19 cellular contexts compared by ENCODE assay signal in genomic region chr1:85596947-85597346, GRCh38. TPM values are rescaled to one million over a fixed set of nuclear protein-coding genes. Genes with fewer than 3 reads are reported as not detected.
DNase-seq lines count a peak whose midpoint lies in the region; ATAC-seq, FAIRE-seq and TF ChIP-seq lines count a peak whose summit lies in the region.
"Had no signal": no experiment of that assay in that cellular context is flagged by ENCODE, and none has a peak within 500 bp of the region (broad histone marks: within the 10 kb centered on the region; RNA-seq: fewer than 3 reads in every experiment).

No MANE protein-coding gene starts in this region.

- DNase-seq in ELR (ENCODE audit: low read depth) (peak; percentile 30), WTC11 (ENCODE audit: low spot score) (no peak), endothelial cell of umbilical vein (ENCODE audit: low read depth, low spot score) (no peak), NCI-H82 treated with DMSO at 0.1 percent for 48 hours (lab: John Stamatoyannopoulos, UW; ENCODE audit: unreplicated experiment) (no peak), A172 (ENCODE audit: low spot score) (no peak), spleen (no peak)
- DNase-seq: CD8-positive, alpha-beta T cell; COR-L47; DMS153; DMS79 treated with DMSO at 0.1 percent for 48 hours; GF-D8; H7 had no signal

- H3K4me3 Mint-ChIP-seq in WTC11, result no peak overlapping the region
- H3K4me3 Mint-ChIP-seq: B cell; CD14-positive monocyte; CD8-positive, alpha-beta T cell had no signal

- intact Hi-C loops in endothelial cell of umbilical vein (cut with micrococcal nuclease) (no loop called here), spleen (cut with DNase I; ENCODE audit: low total_unique reads) (no loop called here)

- H3K27me3 Mint-ChIP-seq in WTC11 (ENCODE audit: low read depth), result peaks cover 4% of the 10 kb centered on the region; the same call in 1 of the 2 replicates

- H3K36me3 ChIP-seq in endothelial cell of umbilical vein (ENCODE audit: control insufficient read depth in 2 of 2, extremely low read depth in 1 of 2, insufficient read depth in 2 of 2, low read length in 2 of 2) (no peaks in the 10 kb centered on the region), spleen (no peaks in the 10 kb centered on the region)

- no TSS peak for BruUV-seq in endothelial cell of umbilical vein (replicated peaks; lab: Mats Ljungman, UMichigan)

- H3K9ac ChIP-seq in endothelial cell of umbilical vein (replicated peaks; ENCODE audit: extremely low read depth, insufficient read depth, low read length), result no peak overlapping the region

- POLR2A ChIA-PET in WTC11 (lab: Charles Lee) (interaction anchor here (0.7 kb wide), 1 partner anchor 8 kb away, joined by 5 read pairs; no protein-coding TSS in a partner anchor), endothelial cell of umbilical vein (lab: Charles Lee) (interaction anchor here (0.7 kb wide), 1 partner anchor 12 kb away, joined by 3 read pairs; no protein-coding TSS in a partner anchor)

- no peaks in the 10 kb centered on the region for H3K9me1 ChIP-seq in endothelial cell of umbilical vein (replicated peaks; ENCODE audit: control insufficient read depth, extremely low read depth, insufficient read depth, low read length)

- FAIRE-seq in endothelial cell of umbilical vein (lab: Jason Lieb, UNC), result peak; percentile 52
- FAIRE-seq: A204.1, D721Med, GM19239, HepG2 had no signal

- CTCF ChIA-PET in WTC11 (lab: Charles Lee), result interaction anchor here (0.8 to 1.8 kb wide), 3 partner anchors 16 to 96 kb away, joined by 3 to 5 read pairs (median 4); no protein-coding TSS in a partner anchor
- CTCF ChIA-PET in endothelial cell of umbilical vein (lab: Charles Lee), result interaction anchor here (1.3 to 1.5 kb wide), 2 partner anchors 10 to 96 kb away, joined by 3 to 9 read pairs; no protein-coding TSS in a partner anchor

- H3K4me1 ChIP-seq in endothelial cell of umbilical vein (ENCODE audit: control insufficient read depth, extremely low read depth, insufficient read depth, low read length), result no peaks in the 10 kb centered on the region
- H3K4me1 ChIP-seq in spleen, result no peaks in the 10 kb centered on the region

- H3K4me1 Mint-ChIP-seq in WTC11, result peaks cover 29% of the 10 kb centered on the region
- H3K4me1 Mint-ChIP-seq: B cell, CD14-positive monocyte had no signal

- no peaks in the 10 kb centered on the region for H4K20me1 ChIP-seq in endothelial cell of umbilical vein (replicated peaks; ENCODE audit: control insufficient read depth, extremely low read depth, insufficient read depth, low read length)

- dilution Hi-C loops in endothelial cell of umbilical vein (cut with MboI; ENCODE audit: extremely low pct_ligation_motif_present, low sequenced_read_pairs), result no loop called here

- H3K27ac Mint-ChIP-seq in WTC11, result no peak overlapping the region
- H3K27ac Mint-ChIP-seq: B cell; CD14-positive monocyte; CD8-positive, alpha-beta T cell had no signal

- H3K9me3 Mint-ChIP-seq in WTC11, result peaks cover 39% of the 10 kb centered on the region

- peak; percentile 43 for ATAC-seq in WTC11
- ATAC-seq in HG03432 (IDR thresholded peaks at IDR 0.05; ENCODE audit: unreplicated experiment), result no peak
- ATAC-seq: CD8-positive, alpha-beta T cell; HepG2 had no signal

- TF ChIP-seq CTCF in WTC11 (IDR thresholded peaks at IDR 0.05) (no peak), endothelial cell of umbilical vein (IDR thresholded peaks at IDR 0.05; ENCODE audit: extremely low read depth in 1 of 2, insufficient read depth in 1 of 2, low read depth in 1 of 2, low read length in 2 of 2) (no peak), spleen (IDR thresholded peaks at IDR 0.05 in 8 of 11, conservative IDR thresholded peaks at IDR 0.05 in 3 of 11) (no peak)

- peaks cover 17% of the 10 kb centered on the region for H3K36me3 Mint-ChIP-seq in WTC11
- H3K36me3 Mint-ChIP-seq: CD14-positive monocyte; CD8-positive, alpha-beta T cell had no signal

- no peak overlapping the region for H3K4me2 ChIP-seq in endothelial cell of umbilical vein (ENCODE audit: insufficient read depth, low read length)

- 60 to 84% (median 69%) methylated on average over 4 of the region's 4 CpGs for WGBS in spleen, 5 donors

- TF ChIP-seq POLR2A in endothelial cell of umbilical vein (IDR thresholded peaks at IDR 0.05; ENCODE audit: low read depth, low read length) (no peak), spleen (IDR thresholded peaks at IDR 0.05) (no peak)

- no peak overlapping the region for H2AFZ ChIP-seq in endothelial cell of umbilical vein (ENCODE audit: low read depth, low read length)

- H3K79me2 ChIP-seq in endothelial cell of umbilical vein (ENCODE audit: control insufficient read depth, insufficient read depth, low read length), result no peaks in the 10 kb centered on the region

- no peak overlapping the region for H3K27ac ChIP-seq in endothelial cell of umbilical vein (ENCODE audit: insufficient read depth, low read depth, low read length)
- H3K27ac ChIP-seq in spleen, result no peak overlapping the region

- H3K9me3 ChIP-seq in endothelial cell of umbilical vein (replicated peaks; ENCODE audit: control insufficient read depth, insufficient read depth, low read length), result no peaks in the 10 kb centered on the region
- H3K9me3 ChIP-seq in spleen, result peaks cover 0 to 15% (median 9%) of the 10 kb centered on the region in 8 donors

- H3K27me3 ChIP-seq in endothelial cell of umbilical vein (ENCODE audit: control insufficient read depth in 2 of 2, insufficient read depth in 2 of 2, low read length in 2 of 2) (no peaks in the 10 kb centered on the region), spleen (replicated peaks in 1 of 7) (no peaks in the 10 kb centered on the region)

- H3K4me3 ChIP-seq in endothelial cell of umbilical vein (replicated peaks in 1 of 3; ENCODE audit: insufficient read depth in 1 of 3, low read depth in 1 of 3, low read length in 3 of 3) (no peak overlapping the region), spleen (no peak overlapping the region)

TF ChIP-seq in WTC11, 78 proteins besides CTCF, POLR2A, EP300 and RAD21:
- TF ChIP-seq KAT7 (CRISPR knock-in tag; IDR thresholded peaks at IDR 0.05; ENCODE audit: borderline replicate concordance), result no peak

TF ChIP-seq in endothelial cell of umbilical vein, 7 proteins besides CTCF, POLR2A, EP300 and RAD21:
- peak; percentile 7 for TF ChIP-seq FOS (IDR thresholded peaks at IDR 0.05; ENCODE audit: borderline replicate concordance, insufficient read depth, low read length)
- no peak for TF ChIP-seq MAX (IDR thresholded peaks at IDR 0.05; ENCODE audit: insufficient read depth, insufficient read length)
TF ChIP-seq in endothelial cell of umbilical vein: peak in this region for 1.

RNA-seq across cellular contexts. Expression of gene CCN1, which starts 16.4 kb away (rescaled TPM):
- 64.1 to 91.0 TPM (median 89.9 TPM) in 3 replicates for total RNA-seq in WTC11 (2021)
- 899 and 1,036 TPM in 2 replicates for total RNA-seq in endothelial cell of umbilical vein
- 462 and 516 TPM in 2 replicates for polyA plus RNA-seq in endothelial cell of umbilical vein
- 1,025 and 1,084 TPM in 2 replicates for polyA plus RNA-seq in endothelial cell of umbilical vein (2011; cell fraction: cytosol; rRNA removed)
- 1,068 and 1,375 TPM in 2 replicates for polyA plus RNA-seq in endothelial cell of umbilical vein (2011; cell fraction: nucleus; rRNA removed)
- 928 and 992 TPM in 2 replicates for polyA plus RNA-seq in endothelial cell of umbilical vein (2012)
- polyA minus RNA-seq in endothelial cell of umbilical vein, result 488 and 545 TPM in 2 replicates
- polyA minus RNA-seq in endothelial cell of umbilical vein (2011; cell fraction: cytosol; rRNA and poly(A)+ RNA removed), result 28.7 TPM
- polyA minus RNA-seq in endothelial cell of umbilical vein (2011; cell fraction: nucleus; rRNA and poly(A)+ RNA removed), result 275 and 431 TPM in 2 replicates
- 23.5 and 23.9 TPM in 2 replicates for total RNA-seq in A172 (2014; rRNA removed; shearing (Covaris generic))
- total RNA-seq in spleen, result 100 to 1,000 TPM in 4 of 7 donors, 10 to 100 TPM in 3; 15.9 to 371 (median 148) TPM
- polyA plus RNA-seq in spleen, result 10 to 100 TPM in 2 of 3 donors, 1 to 10 TPM in 1; 8.0 to 87.0 (median 74.5) TPM
- total RNA-seq: B cell; CD8-positive, alpha-beta T cell had no signal
- polyA plus RNA-seq: CD14-positive monocyte had no signal
